Comparison of ENCODE assay signal across 11 cellular contexts in genomic region chr12:116319316-116319715, GRCh38. TPM values are rescaled to one million over a fixed set of nuclear protein-coding genes. Genes with fewer than 3 reads are reported as not detected.
DNase-seq lines count a peak whose midpoint lies in the region; ATAC-seq, FAIRE-seq and TF ChIP-seq lines count a peak whose summit lies in the region.
"Had no signal": no experiment of that assay in that cellular context is flagged by ENCODE, and none has a peak within 500 bp of the region (broad histone marks: within the 10 kb centered on the region; RNA-seq: fewer than 3 reads in every experiment).

No MANE protein-coding gene starts in this region.

- H3K27me3 ChIP-seq in AG04450 (ENCODE audit: control insufficient read depth, insufficient read depth, low read length) (no peaks in the 10 kb centered on the region), GM12878 (replicated peaks in 1 of 2; ENCODE audit: control insufficient read depth in 2 of 2, insufficient read depth in 2 of 2, low read length in 1 of 2) (peaks cover 0 to 2% of the 10 kb centered on the region in 2 experiments; a peak in 3 of 4 replicates), brain microvascular endothelial cell (replicated peaks) (no peaks in the 10 kb centered on the region)
- no peaks in the 10 kb centered on the region for H3K27me3 ChIP-seq in naive thymus-derived CD4-positive, alpha-beta T cell (ENCODE audit: control insufficient read depth in 2 of 2, insufficient read depth in 2 of 2, low read length in 2 of 2)

- H3K9me3 ChIP-seq in AG04450 (ENCODE audit: control insufficient read depth, insufficient read depth, low read length) (no peaks in the 10 kb centered on the region; the same call in none of the 2 replicates), GM12878 (replicated peaks; ENCODE audit: control insufficient read depth, insufficient read depth, low read length) (no peaks in the 10 kb centered on the region; the same call in 2 of the 3 replicates)
- H3K9me3 ChIP-seq in naive thymus-derived CD4-positive, alpha-beta T cell (ENCODE audit: control insufficient read depth in 2 of 3, low read length in 3 of 3), result no peaks in the 10 kb centered on the region

- no peak for TF ChIP-seq CTCF in AG04450 (IDR thresholded peaks at IDR 0.05; ENCODE audit: low read depth, low read length)
- TF ChIP-seq CTCF in GM12878 (IDR thresholded peaks at IDR 0.05 in 2 of 3, conservative IDR thresholded peaks at IDR 0.05 in 1 of 3; ENCODE audit: control insufficient read depth in 2 of 3, extremely low read depth in 1 of 3, insufficient read depth in 1 of 3, low read depth in 3 of 3, low read length in 3 of 3), result no peak
- TF ChIP-seq CTCF in brain microvascular endothelial cell (IDR thresholded peaks at IDR 0.05; ENCODE audit: low read depth, low read length, missing control alignments), result no peak

- no peaks in the 10 kb centered on the region for H3K27me3 Mint-ChIP-seq in naive thymus-derived CD4-positive, alpha-beta T cell

- peaks cover 0 to 4% (median 0%) of the 10 kb centered on the region in 11 donors for H3K9me3 Mint-ChIP-seq in naive thymus-derived CD4-positive, alpha-beta T cell
- H3K9me3 Mint-ChIP-seq: effector memory CD8-positive, alpha-beta T cell had no signal

- peaks cover 0 to 17% (median 4%) of the 10 kb centered on the region in 5 donors for H3K36me3 Mint-ChIP-seq in naive thymus-derived CD4-positive, alpha-beta T cell

- RAD21 ChIA-PET in GM12878 (lab: Charles Lee; ENCODE audit: unreplicated experiment), result no interaction called here

- SMC1A ChIA-PET in GM12878 (lab: Charles Lee; ENCODE audit: uncharacterized antibody, unreplicated experiment), result no interaction called here

- H3K4me2 ChIP-seq in GM12878 (ENCODE audit: control insufficient read depth, insufficient read depth), result peak overlapping the region; percentile 77; the same call in 1 of the 2 replicates

- TF ChIP-seq EP300 in Ishikawa (IDR thresholded peaks at IDR 0.05; ENCODE audit: borderline replicate concordance) (no peak), GM12878 (IDR thresholded peaks at IDR 0.05; ENCODE audit: borderline replicate concordance in 1 of 2, control insufficient read depth in 1 of 2, low read depth in 2 of 2, low read length in 2 of 2) (no peak)

- H3K27ac Mint-ChIP-seq in naive thymus-derived CD4-positive, alpha-beta T cell, result peak overlapping the region in 2 of 9 donors; percentile 51 to 59

- ATAC-seq in GM12878, result no peak
- no peak for ATAC-seq in naive thymus-derived CD4-positive, alpha-beta T cell
- no peak for ATAC-seq in HG02840 (IDR thresholded peaks at IDR 0.05; ENCODE audit: low FRiP score, unreplicated experiment)
- ATAC-seq: effector memory CD8-positive, alpha-beta T cell had no signal

- H2AFZ ChIP-seq in GM12878 (ENCODE audit: control insufficient read depth, low read depth, low read length), result no peak overlapping the region; the same call in 1 of the 2 replicates

- peaks cover 13 to 42% (median 30%) of the 10 kb centered on the region in 7 donors for H3K4me1 Mint-ChIP-seq in naive thymus-derived CD4-positive, alpha-beta T cell

- POLR2A ChIA-PET in AG04450 (lab: Yijun Ruan, JAX) (interaction anchor here (0.7 kb wide), 1 partner anchor 542 kb away, joined by 4 read pairs; no protein-coding TSS in a partner anchor), GM12878 (lab: Charles Lee) (no interaction called here)
- POLR2A ChIA-PET in naive thymus-derived CD4-positive, alpha-beta T cell (lab: Charles Lee), result no interaction called here

- no peak for FAIRE-seq in GM12878 (lab: Jason Lieb, UNC)

- no peak overlapping the region for H3K9ac ChIP-seq in GM12878 (ENCODE audit: control insufficient read depth, insufficient read depth, low read length)

- no peak for TF ChIP-seq RAD21 in Ishikawa (IDR thresholded peaks at IDR 0.05; ENCODE audit: low read depth)
- TF ChIP-seq RAD21 in GM12878 (IDR thresholded peaks at IDR 0.05; ENCODE audit: insufficient read depth, low read depth, low read length), result no peak

- 79% methylated on average over 9 of the region's 9 CpGs for WGBS in GM12878 (ENCODE audit: insufficient coverage, insufficient replicate concordance, low lambda C conversion rate, missing lambda C conversion rate)

- H3K79me2 ChIP-seq in GM12878 (ENCODE audit: control insufficient read depth, insufficient read depth, low read length), result no peaks in the 10 kb centered on the region

- no peak for TF ChIP-seq POLR2A in GM12878 (IDR thresholded peaks at IDR 0.05; ENCODE audit: low read depth, low read length)

- H3K27ac ChIP-seq in AG04450 (ENCODE audit: low read depth, low read length) (peak overlapping the region; percentile 68), GM12878 (ENCODE audit: control insufficient read depth, insufficient read depth) (peak overlapping the region; percentile 7; the same call in 1 of the 2 replicates), brain microvascular endothelial cell (no peak overlapping the region)
- no peak overlapping the region for H3K27ac ChIP-seq in naive thymus-derived CD4-positive, alpha-beta T cell (ENCODE audit: low read depth, low read length)

- intact Hi-C loops in GM12878 (cut with micrococcal nuclease; ENCODE audit: unreplicated experiment), result no loop called here
- intact Hi-C loops in naive thymus-derived CD4-positive, alpha-beta T cell (cut with micrococcal nuclease), result no loop called here

- no TSS peak for BruUV-seq in GM12878 (replicated peaks; lab: Mats Ljungman, UMichigan)

- H3K4me3 Mint-ChIP-seq in naive thymus-derived CD4-positive, alpha-beta T cell, result peak overlapping the region; percentile 20 to 74 (median 65)
- H3K4me3 Mint-ChIP-seq: effector memory CD8-positive, alpha-beta T cell had no signal

- no peaks in the 10 kb centered on the region for H4K20me1 ChIP-seq in GM12878 (ENCODE audit: control insufficient read depth, insufficient read depth)

- H3K36me3 ChIP-seq in GM12878 (ENCODE audit: control insufficient read depth in 2 of 2, insufficient read depth in 2 of 2, low read length in 1 of 2) (no peaks in the 10 kb centered on the region), brain microvascular endothelial cell (replicated peaks) (no peaks in the 10 kb centered on the region)
- no peaks in the 10 kb centered on the region for H3K36me3 ChIP-seq in naive thymus-derived CD4-positive, alpha-beta T cell (ENCODE audit: control insufficient read depth in 2 of 3, insufficient read depth in 3 of 3, low read length in 3 of 3)

- in situ Hi-C loops in GM12878 (cut with MboI), result no loop called here
- in situ Hi-C loops in brain microvascular endothelial cell (cut with HindIII; ENCODE audit: low pct_ligation_motif_present, low sequenced_read_pairs), result no loop called here

- no peak for DNase-seq in AG04450 (ENCODE audit: low read depth, low spot score)
- DNase-seq in GM12878 (ENCODE audit: low read depth, low spot score), result no peak
- DNase-seq in naive thymus-derived CD4-positive, alpha-beta T cell, result no peak
- DNase-seq in activated CD4-positive, CD25-positive, alpha-beta regulatory T cell (lab: John Stamatoyannopoulos, UW), result no peak
- no peak for DNase-seq in brain microvascular endothelial cell
- no peak for DNase-seq in OCI-M1 (lab: John Stamatoyannopoulos, UW)
- DNase-seq: activated CD4-positive, CD25-positive, alpha-beta regulatory T cell treated with anti-CD3 and anti-CD28 coated beads, Interleukin-2, amount 50 U/mL, for 72 hours; DND-41; effector memory CD8-positive, alpha-beta T cell had no signal

- H3K4me3 ChIP-seq in AG04450 (ENCODE audit: low read depth, low read length) (peak overlapping the region; percentile 18; the same call in 1 of the 2 replicates), GM12878 (no peak overlapping the region), brain microvascular endothelial cell (ENCODE audit: low read depth, low read length) (no peak overlapping the region)
- no peak overlapping the region for H3K4me3 ChIP-seq in naive thymus-derived CD4-positive, alpha-beta T cell (ENCODE audit: low read length)

- H3K4me1 ChIP-seq in GM12878 (ENCODE audit: control insufficient read depth, insufficient read depth, low read length), result peaks cover 16% of the 10 kb centered on the region
- H3K4me1 ChIP-seq in naive thymus-derived CD4-positive, alpha-beta T cell (ENCODE audit: control insufficient read depth in 2 of 2, insufficient read depth in 2 of 2, low read length in 2 of 2), result peaks cover 0 to 9% of the 10 kb centered on the region in 2 donors

- CTCF ChIA-PET in AG04450 (lab: Charles Lee), result interaction anchor here (0.7 kb wide), 1 partner anchor 115 kb away, joined by 3 read pairs; no protein-coding TSS in a partner anchor
- CTCF ChIA-PET in GM12878 (lab: Yijun Ruan, JAX), result no interaction called here
- CTCF ChIA-PET in naive thymus-derived CD4-positive, alpha-beta T cell (lab: Charles Lee), result no interaction called here

TF ChIP-seq in Ishikawa, 13 proteins besides CTCF, POLR2A, EP300 and RAD21:
- TF ChIP-seq TCF12 (IDR thresholded peaks at IDR 0.05; ENCODE audit: low read depth), result no peak
- 0 out of 2 replicates have a peak, but pooled peaks have one; percentile 7 for TF ChIP-seq TAF1 (IDR thresholded peaks at IDR 0.05; ENCODE audit: low read depth)
TF ChIP-seq in Ishikawa: peak in this region for 1.

TF ChIP-seq in GM12878, 131 proteins besides CTCF, POLR2A, EP300 and RAD21:
- TF ChIP-seq YBX1 (IDR thresholded peaks at IDR 0.05) (no peak), MTA3 (IDR thresholded peaks at IDR 0.05; ENCODE audit: borderline replicate concordance, low read length) (no peak), RAD51 (IDR thresholded peaks at IDR 0.05) (no peak)

RNA-seq across cellular contexts. Expression of gene MED13L, which starts 41.8 kb away (rescaled TPM):
- polyA plus RNA-seq in AG04450 (2011; rRNA removed) (45.0 and 56.2 TPM in 2 replicates), GM12878 (2011; rRNA removed) (8.0 and 8.7 TPM in 2 replicates), GM12878 (2014; fragmentation: Illumina TruSeq; extraction: Trizol) (12.9 and 14.9 TPM in 2 replicates), GM12878 (2014; fragmentation: Nextera tagmentation; extraction: Ambion mirVana) (1 to 10 TPM; 3.7 to 7.5 TPM), GM12878 (2014; rRNA removed) (9.0 and 9.5 TPM in 2 replicates), GM12878 (2016; fragmentation: Nextera tagmentation; extraction: Ambion mirVana) (1 to 10 TPM; 5.0 to 6.3 TPM)
- 166 and 264 TPM in 2 replicates for polyA minus RNA-seq in AG04450 (2011; rRNA and poly(A)+ RNA removed)
- 224 and 236 TPM in 2 replicates for total RNA-seq in GM12878 (2013; cell fraction: nucleolus; rRNA removed)
- total RNA-seq in GM12878 (2014; rRNA removed) (16.4 and 19.7 TPM in 2 replicates), GM12878 (2014; rRNA removed; fragmentation: Illumina TruSeq; extraction: Trizol) (20.2 and 21.9 TPM in 2 replicates), GM12878 (2021) (22.8 and 30.1 TPM in 2 replicates)
- 11.9 TPM for polyA plus RNA-seq in GM12878 (2011; ENCODE audit: low read depth)
- polyA plus RNA-seq in GM12878 (2011; cell fraction: cytosol; rRNA removed), result 5.3 and 5.8 TPM in 2 replicates
- polyA plus RNA-seq in GM12878 (2011; cell fraction: nucleus; rRNA removed), result 14.9 and 19.6 TPM in 2 replicates
- polyA plus RNA-seq in GM12878 (2012), result 9.9 and 14.1 TPM in 2 replicates
- polyA minus RNA-seq in GM12878 (2011; rRNA and poly(A)+ RNA removed), result 35.9 and 49.2 TPM in 2 replicates
- 10.8 and 16.2 TPM in 2 replicates for polyA minus RNA-seq in GM12878 (2011; cell fraction: cytosol; rRNA and poly(A)+ RNA removed)
- polyA minus RNA-seq in GM12878 (2011; cell fraction: nucleus; rRNA and poly(A)+ RNA removed), result 31.4 and 61.8 TPM in 2 replicates
- 100 to 1,000 TPM in 4 of 5 experiments, 10 to 100 TPM in 1; 94.0 to 283 (median 180) TPM for total RNA-seq in naive thymus-derived CD4-positive, alpha-beta T cell
- polyA plus RNA-seq in naive thymus-derived CD4-positive, alpha-beta T cell, result 10 to 100 TPM in 1 of 2 donors, 1 to 10 TPM in 1; 8.3 to 12.9 TPM

Comparison
In these comparisons a context has a peak if more than half of its experiments do, and no peak if none do; other contexts are left out.
1. H3K27ac ChIP-seq: peak in AG04450 (single experiment) and GM12878 (single experiment); none in naive thymus-derived CD4-positive, alpha-beta T cell (single experiment) and brain microvascular endothelial cell (single experiment).